In the genomic region with DNA sequence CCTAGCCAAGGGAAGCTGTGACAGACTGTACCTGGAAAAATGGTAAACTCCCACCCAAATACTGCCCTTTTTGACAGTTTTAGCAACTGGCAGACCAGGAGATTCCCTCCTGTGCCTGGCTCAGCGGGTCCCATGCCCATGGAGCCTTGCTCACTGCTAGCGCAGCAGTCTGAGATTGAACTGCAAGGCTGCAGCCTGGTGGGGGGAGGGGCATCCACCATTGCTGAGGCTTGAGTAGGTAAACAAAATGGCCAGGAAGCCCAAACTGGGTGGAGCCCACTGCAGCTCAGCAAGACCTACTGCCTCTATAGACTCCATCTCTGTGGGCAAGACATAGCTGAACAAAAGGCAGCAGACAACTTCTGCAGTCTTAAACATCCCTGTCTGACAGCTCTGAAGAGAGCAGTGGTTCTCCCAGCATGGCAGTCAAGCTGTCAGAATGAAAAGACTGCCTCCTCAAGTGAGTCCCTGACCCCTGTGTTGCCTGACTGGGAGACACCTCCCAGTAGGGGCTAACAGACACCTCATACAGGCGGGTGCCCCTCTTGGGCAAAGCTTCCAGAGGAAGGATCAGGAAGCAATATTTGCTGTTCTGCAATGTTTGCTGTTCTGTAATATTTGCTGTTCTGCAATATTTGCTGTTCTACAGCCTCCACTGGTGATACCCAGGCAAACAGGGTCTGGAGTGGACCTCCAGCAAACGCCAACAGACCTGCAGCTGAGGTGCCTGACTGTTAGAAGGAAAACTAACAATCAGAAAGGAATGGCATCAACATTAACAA, we compare ENCODE assay signal across 1 cellular context.
A peak's percentile ranks its signal among the peaks of the same experiment; 100 is the strongest.
TF ChIP-seq lines count a peak whose summit lies in the region.

No MANE protein-coding gene starts in this region.

TF ChIP-seq in liver, 16 proteins besides CTCF, POLR2A, EP300 and RAD21 (continued from another document):
- TF ChIP-seq, protein P1, sequence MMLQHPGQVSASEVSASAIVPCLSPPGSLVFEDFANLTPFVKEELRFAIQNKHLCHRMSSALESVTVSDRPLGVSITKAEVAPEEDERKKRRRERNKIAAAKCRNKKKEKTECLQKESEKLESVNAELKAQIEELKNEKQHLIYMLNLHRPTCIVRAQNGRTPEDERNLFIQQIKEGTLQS (IDR thresholded peaks at IDR 0.05): peak; percentile 60
